Comparison of ENCODE assay signal across 8 cellular contexts in genomic region chr10:95333997-95334792, GRCh38. TPM values are rescaled to one million over a fixed set of nuclear protein-coding genes. Genes with fewer than 3 reads are reported as not detected.
A peak's percentile ranks its signal among the peaks of the same experiment; 100 is the strongest.
DNase-seq lines count a peak whose midpoint lies in the region; ATAC-seq and TF ChIP-seq lines count a peak whose summit lies in the region.
"Had no signal": no experiment of that assay in that cellular context is flagged by ENCODE, and none has a peak within 500 bp of the region (broad histone marks: within the 10 kb centered on the region; RNA-seq: fewer than 3 reads in every experiment).

No MANE protein-coding gene starts in this region.

- H3K9me3 ChIP-seq in esophagus muscularis mucosa (no peaks in the 10 kb centered on the region), muscle layer of colon (ENCODE audit: low read length) (no peaks in the 10 kb centered on the region)

- intact Hi-C loops in esophagus muscularis mucosa (cut with DNase I), result no loop called here

- peak; percentile 74 for TF ChIP-seq EP300 in esophagus muscularis mucosa (IDR thresholded peaks at IDR 0.05)

- H3K4me3 ChIP-seq in esophagus muscularis mucosa (no peak overlapping the region), muscle layer of colon (ENCODE audit: low read depth in 1 of 2, low read length in 2 of 2) (no peak overlapping the region)

- H3K9ac ChIP-seq in muscle layer of colon (ENCODE audit: low read length), result no peak overlapping the region

- no peaks in the 10 kb centered on the region for H3K27me3 ChIP-seq in esophagus muscularis mucosa
- H3K27me3 ChIP-seq in muscle layer of colon (ENCODE audit: control insufficient read depth in 1 of 2, insufficient read depth in 2 of 2, low read length in 2 of 2), result no peaks in the 10 kb centered on the region

- H3K36me3 ChIP-seq in esophagus muscularis mucosa, result peaks cover 21 to 89% (median 81%) of the 10 kb centered on the region in 4 donors
- H3K36me3 ChIP-seq in muscle layer of colon (ENCODE audit: insufficient read depth, low read length), result peaks cover 86% of the 10 kb centered on the region

- DNase-seq in RKO (ENCODE audit: low spot score), result peak; percentile 69
- no peak for DNase-seq in esophagus muscularis mucosa (ENCODE audit: extremely low spot score)
- no peak for DNase-seq in NCI-H1930 (lab: John Stamatoyannopoulos, UW)
- DNase-seq in activated CD4-positive, alpha-beta T cell treated with anti-CD3 and anti-CD28 coated beads for 1 hour, result no peak
- no peak for DNase-seq in Kasumi-1 (lab: John Stamatoyannopoulos, UW)
- DNase-seq: NCI-H526 treated with DMSO at 0.1 percent for 48 hours had no signal

- WGBS in esophagus muscularis mucosa, result 41% methylated on average over 10 of the region's 12 CpGs

- no peak for TF ChIP-seq CTCF in esophagus muscularis mucosa (IDR thresholded peaks at IDR 0.05)

- peak overlapping the region; percentile 90 to 91 (median 90) for H3K27ac ChIP-seq in esophagus muscularis mucosa (replicated peaks in 1 of 4)
- peak overlapping the region; percentile 53 for H3K27ac ChIP-seq in muscle layer of colon (ENCODE audit: low read depth, low read length)

- TF ChIP-seq POLR2A in esophagus muscularis mucosa (IDR thresholded peaks at IDR 0.05; ENCODE audit: low read depth), result no peak

- no peak for ATAC-seq in HG03108 (IDR thresholded peaks at IDR 0.05; ENCODE audit: unreplicated experiment)

- peaks cover 86 to 100% (median 98%) of the 10 kb centered on the region in 4 donors for H3K4me1 ChIP-seq in esophagus muscularis mucosa
- peaks cover 28% of the 10 kb centered on the region for H3K4me1 ChIP-seq in muscle layer of colon (ENCODE audit: insufficient read depth, low read length)

RNA-seq across cellular contexts. Expression of gene PDLIM1, which starts 43.4 kb away (rescaled TPM):
- total RNA-seq in esophagus muscularis mucosa, result 10 to 100 TPM; 40.7 to 86.8 (median 83.4) TPM
